1 cellular context compared by ENCODE assay signal in genomic region chr13:47433461-47434005, GRCh38.
TF ChIP-seq lines count a peak whose summit lies in the region.

No MANE protein-coding gene starts in this region.

TF ChIP-seq in IMR-90, 13 proteins besides CTCF, POLR2A, EP300 and RAD21:
- TF ChIP-seq USF2 (IDR thresholded peaks at IDR 0.05; ENCODE audit: low read depth, low read length) (no peak), MAFK (IDR thresholded peaks at IDR 0.05; ENCODE audit: low read depth, low read length) (peak; percentile 86), FOS (IDR thresholded peaks at IDR 0.05; ENCODE audit: low read depth, low read length) (0 out of 2 replicates have a peak, but pooled peaks have one; percentile 32), NFE2L2 (IDR thresholded peaks at IDR 0.05; ENCODE audit: low read depth, low read length) (peak; percentile 32; the same call in 1 of the 2 replicates)
